13 cellular contexts compared by ENCODE assay signal in the genomic region with DNA sequence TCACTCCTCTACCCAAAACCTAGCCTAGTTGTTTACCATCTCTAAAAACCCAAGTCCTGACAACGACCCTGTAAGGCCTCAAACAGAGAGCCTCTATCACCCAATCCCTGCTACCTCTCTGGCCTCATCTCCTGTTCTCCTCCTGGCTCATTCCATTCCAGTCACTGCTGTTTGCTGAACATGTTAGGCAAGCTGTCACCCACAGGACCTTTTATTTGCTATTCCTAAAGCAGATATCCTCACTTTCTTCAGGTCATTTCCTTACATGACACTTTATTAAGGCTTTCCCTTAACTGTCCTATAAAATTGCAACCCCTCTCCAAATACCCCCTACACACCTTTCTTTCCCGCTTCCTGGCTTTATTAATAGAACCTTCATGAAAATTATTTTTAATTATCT.
DNase-seq lines count a peak whose midpoint lies in the region; ATAC-seq, FAIRE-seq and TF ChIP-seq lines count a peak whose summit lies in the region.
"Had no signal": no experiment of that assay in that cellular context is flagged by ENCODE, and none has a peak within 500 bp of the region (broad histone marks: within the 10 kb centered on the region; RNA-seq: fewer than 3 reads in every experiment).

No MANE protein-coding gene starts in this region.

- no peak overlapping the region for H3K9ac ChIP-seq in HCT116 (ENCODE audit: low read length)
- no peak overlapping the region for H3K9ac ChIP-seq in liver (ENCODE audit: low read depth in 1 of 2, low read length in 2 of 2)

- peaks cover 44% of the 10 kb centered on the region; the same call in 1 of the 2 replicates for H4K20me1 ChIP-seq in HCT116 (ENCODE audit: insufficient read depth)

- H3K4me3 ChIP-seq in A549 (no peak overlapping the region), HCT116 (replicated peaks in 1 of 2; ENCODE audit: low read depth in 1 of 2, low read length in 2 of 2) (no peak overlapping the region), liver (ENCODE audit: low read depth in 1 of 3, low read length in 3 of 3) (no peak overlapping the region)
- H3K4me3 ChIP-seq: body of pancreas had no signal

- TF ChIP-seq EP300 in A549 (IDR thresholded peaks at IDR 0.05): no peak

- H3K79me2 ChIP-seq in HCT116 (ENCODE audit: insufficient read depth, low read length): peaks cover 100% of the 10 kb centered on the region

- H3K4me1 ChIP-seq in A549 (peaks cover 49% of the 10 kb centered on the region), HCT116 (ENCODE audit: control insufficient read depth in 1 of 2, insufficient read depth in 2 of 2, low read length in 2 of 2) (no peaks in the 10 kb centered on the region), liver (ENCODE audit: control insufficient read depth in 4 of 4, insufficient read depth in 4 of 4, low read length in 3 of 4) (peaks cover 5 to 28% (median 20%) of the 10 kb centered on the region in 4 donors)

- H3K9me3 ChIP-seq in A549 (no peaks in the 10 kb centered on the region), HCT116 (ENCODE audit: control insufficient read depth in 1 of 2, insufficient read depth in 1 of 2, low read depth in 1 of 2, low read length in 2 of 2) (no peaks in the 10 kb centered on the region), liver (ENCODE audit: control insufficient read depth in 4 of 4, low read length in 3 of 4) (no peaks in the 10 kb centered on the region)
- H3K9me3 ChIP-seq: body of pancreas had no signal

- TF ChIP-seq CTCF in A549 (IDR thresholded peaks at IDR 0.05): no peak
- TF ChIP-seq CTCF in HCT116 (IDR thresholded peaks at IDR 0.05 in 2 of 3, conservative IDR thresholded peaks at IDR 0.05 in 1 of 3; ENCODE audit: borderline replicate concordance in 1 of 3, insufficient read depth in 1 of 3, low read depth in 2 of 3, low read length in 2 of 3): no peak
- TF ChIP-seq CTCF in liver (IDR thresholded peaks at IDR 0.05; ENCODE audit: low read depth, low read length, missing input control): no peak
- TF ChIP-seq CTCF in GM13976 (IDR thresholded peaks at IDR 0.05; ENCODE audit: borderline replicate concordance, control extremely low read depth, extremely low read depth, insufficient read depth, missing control alignments): no peak

- H3K9me2 ChIP-seq in HCT116 (ENCODE audit: insufficient read depth): no peaks in the 10 kb centered on the region

- WGBS in A549 (ENCODE audit: missing lambda C conversion rate): 69% methylated on average over 2 of the region's 2 CpGs
- 52% methylated on average over 2 of the region's 2 CpGs for WGBS in liver

- H3K27ac ChIP-seq in A549 (peak overlapping the region; percentile 5 to 14; a peak in 3 of 6 replicates), HCT116 (ENCODE audit: low read depth, low read length) (no peak overlapping the region), liver (ENCODE audit: low read depth in 1 of 2, low read length in 2 of 2) (no peak overlapping the region)
- H3K27ac ChIP-seq: WERI-Rb-1 had no signal

- TSS peak; percentile 14 for BruUV-seq in HCT116 (replicated peaks; lab: Mats Ljungman, UMichigan)

- DNase-seq in A549 (ENCODE audit: low read depth in 1 of 2, low spot score in 1 of 2): no peak
- no peak for DNase-seq in HCT116 (ENCODE audit: low read depth, low spot score)
- DNase-seq in dermis microvascular lymphatic vessel endothelial cell (ENCODE audit: low read depth in 2 of 2): peak; percentile 36 to 59
- no peak for DNase-seq in NCI-H2171 treated with DMSO at 0.1 percent for 48 hours (lab: John Stamatoyannopoulos, UW)
- DNase-seq in RCC 7860 (ENCODE audit: low spot score): no peak
- no peak for DNase-seq in GM13976 (ENCODE audit: low spot score)
- DNase-seq: body of pancreas; NCI-H1436 treated with DMSO at 0.1 percent for 48 hours; SHP77 treated with DMSO at 0.1 percent for 48 hours; stimulated activated naive CD8-positive, alpha-beta T cell treated with anti-CD3 and anti-CD28 coated beads, Interleukin-15, amount 100 ng/mL, for 72 hours; WERI-Rb-1 had no signal

- in situ Hi-C loops in GM13976 (cut with MboI; ENCODE audit: low sequenced_read_pairs, unreplicated experiment): no loop called here

- TF ChIP-seq RAD21 in A549 (conservative IDR thresholded peaks at IDR 0.05 in 1 of 2, IDR thresholded peaks at IDR 0.05 in 1 of 2) (no peak), HCT116 (IDR thresholded peaks at IDR 0.05; ENCODE audit: low read depth) (no peak), liver (IDR thresholded peaks at IDR 0.05) (no peak)

- H3K27me3 ChIP-seq in HCT116 (ENCODE audit: insufficient read depth, low read length) (no peaks in the 10 kb centered on the region), liver (ENCODE audit: control insufficient read depth in 4 of 4, insufficient read depth in 4 of 4, low read length in 3 of 4) (no peaks in the 10 kb centered on the region)
- H3K27me3 ChIP-seq: body of pancreas had no signal

- ATAC-seq in A549 (peak; percentile 40 to 41; a peak in 3 of 6 replicates), HCT116 (no peak), GM18505 (IDR thresholded peaks at IDR 0.05; ENCODE audit: unreplicated experiment) (no peak)

- intact Hi-C loops in HCT116 (cut with micrococcal nuclease): no loop called here

- H3K36me3 ChIP-seq in HCT116 (ENCODE audit: control insufficient read depth in 1 of 2, insufficient read depth in 2 of 2, low read length in 2 of 2): no peaks in the 10 kb centered on the region
- no peaks in the 10 kb centered on the region for H3K36me3 ChIP-seq in liver (ENCODE audit: control insufficient read depth in 4 of 4, insufficient read depth in 3 of 4, low read depth in 1 of 4, low read length in 3 of 4)

- CTCF ChIA-PET in A549 (lab: Yijun Ruan, JAX): interaction anchor here (1.1 to 4.2 kb wide), 5 partner anchors 10 to 85 kb away, joined by 3 to 22 read pairs (median 5); a partner anchor contains a TSS
- CTCF ChIA-PET in HCT116 (lab: Charles Lee): no interaction called here

- no peak for TF ChIP-seq POLR2A in A549 (IDR thresholded peaks at IDR 0.05; ENCODE audit: low read length)
- TF ChIP-seq POLR2A in HCT116 (IDR thresholded peaks at IDR 0.05; ENCODE audit: borderline replicate concordance, extremely low read depth, insufficient read depth, insufficient read length): no peak
- TF ChIP-seq POLR2A in GM18505 (IDR thresholded peaks at IDR 0.05; ENCODE audit: borderline replicate concordance, extremely low read depth, insufficient read depth, insufficient read length): no peak

- H2AFZ ChIP-seq in HCT116 (ENCODE audit: low read depth, low read length, poor library complexity, severe bottlenecking): no peak overlapping the region

- RAD21 ChIA-PET in HCT116 (lab: Charles Lee; ENCODE audit: low non-redundant PET in 1 of 2, low total read pairs in 2 of 2, uncharacterized antibody in 2 of 2, unreplicated experiment in 2 of 2): no interaction called here

- no peak for FAIRE-seq in A549 (lab: Jason Lieb, UNC)
- no peak for FAIRE-seq in RCC 7860 (lab: Jason Lieb, UNC)

- POLR2A ChIA-PET in A549 (lab: Yijun Ruan, JAX): interaction anchor here (1.2 kb wide), 2 partner anchors 12 to 85 kb away, joined by 3 read pairs; a partner anchor contains a TSS
- POLR2A ChIA-PET in HCT116 (lab: Charles Lee): no interaction called here

- peak overlapping the region; percentile 45 for H3K4me2 ChIP-seq in A549
- H3K4me2 ChIP-seq in HCT116 (ENCODE audit: low read length): no peak overlapping the region

TF ChIP-seq in A549, 52 proteins besides CTCF, POLR2A, EP300 and RAD21 (continues in another document):
- no peak for TF ChIP-seq HEYL (CRISPR knock-in tag; IDR thresholded peaks at IDR 0.05)
- no peak for TF ChIP-seq MAFK (IDR thresholded peaks at IDR 0.05; ENCODE audit: partially characterized antibody)
- TF ChIP-seq FOSL2 (IDR thresholded peaks at IDR 0.05): no peak
- TF ChIP-seq FOSL2 (CRISPR knock-in tag; IDR thresholded peaks at IDR 0.05): no peak
- TF ChIP-seq RFX5 (IDR thresholded peaks at IDR 0.05): no peak
- no peak for TF ChIP-seq RCOR1 (IDR thresholded peaks at IDR 0.05; ENCODE audit: low read depth, low read length)
- no peak for TF ChIP-seq EHMT2 (IDR thresholded peaks at IDR 0.05; ENCODE audit: low read depth)

TF ChIP-seq in HCT116, 20 proteins besides CTCF, POLR2A, EP300 and RAD21:
- no peak for TF ChIP-seq TCF7L2 (IDR thresholded peaks at IDR 0.05; ENCODE audit: borderline replicate concordance, extremely low read depth, insufficient read depth, insufficient read length)
- TF ChIP-seq YY1 (IDR thresholded peaks at IDR 0.05; ENCODE audit: extremely low read depth, insufficient replicate concordance, low read depth, low read length): no peak
- no peak for TF ChIP-seq JUND (IDR thresholded peaks at IDR 0.05)

TF ChIP-seq in liver, 16 proteins besides CTCF, POLR2A, EP300 and RAD21:
- TF ChIP-seq, protein P1, sequence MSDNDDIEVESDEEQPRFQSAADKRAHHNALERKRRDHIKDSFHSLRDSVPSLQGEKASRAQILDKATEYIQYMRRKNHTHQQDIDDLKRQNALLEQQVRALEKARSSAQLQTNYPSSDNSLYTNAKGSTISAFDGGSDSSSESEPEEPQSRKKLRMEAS (IDR thresholded peaks at IDR 0.05): peak; percentile 24
- TF ChIP-seq, protein P2, sequence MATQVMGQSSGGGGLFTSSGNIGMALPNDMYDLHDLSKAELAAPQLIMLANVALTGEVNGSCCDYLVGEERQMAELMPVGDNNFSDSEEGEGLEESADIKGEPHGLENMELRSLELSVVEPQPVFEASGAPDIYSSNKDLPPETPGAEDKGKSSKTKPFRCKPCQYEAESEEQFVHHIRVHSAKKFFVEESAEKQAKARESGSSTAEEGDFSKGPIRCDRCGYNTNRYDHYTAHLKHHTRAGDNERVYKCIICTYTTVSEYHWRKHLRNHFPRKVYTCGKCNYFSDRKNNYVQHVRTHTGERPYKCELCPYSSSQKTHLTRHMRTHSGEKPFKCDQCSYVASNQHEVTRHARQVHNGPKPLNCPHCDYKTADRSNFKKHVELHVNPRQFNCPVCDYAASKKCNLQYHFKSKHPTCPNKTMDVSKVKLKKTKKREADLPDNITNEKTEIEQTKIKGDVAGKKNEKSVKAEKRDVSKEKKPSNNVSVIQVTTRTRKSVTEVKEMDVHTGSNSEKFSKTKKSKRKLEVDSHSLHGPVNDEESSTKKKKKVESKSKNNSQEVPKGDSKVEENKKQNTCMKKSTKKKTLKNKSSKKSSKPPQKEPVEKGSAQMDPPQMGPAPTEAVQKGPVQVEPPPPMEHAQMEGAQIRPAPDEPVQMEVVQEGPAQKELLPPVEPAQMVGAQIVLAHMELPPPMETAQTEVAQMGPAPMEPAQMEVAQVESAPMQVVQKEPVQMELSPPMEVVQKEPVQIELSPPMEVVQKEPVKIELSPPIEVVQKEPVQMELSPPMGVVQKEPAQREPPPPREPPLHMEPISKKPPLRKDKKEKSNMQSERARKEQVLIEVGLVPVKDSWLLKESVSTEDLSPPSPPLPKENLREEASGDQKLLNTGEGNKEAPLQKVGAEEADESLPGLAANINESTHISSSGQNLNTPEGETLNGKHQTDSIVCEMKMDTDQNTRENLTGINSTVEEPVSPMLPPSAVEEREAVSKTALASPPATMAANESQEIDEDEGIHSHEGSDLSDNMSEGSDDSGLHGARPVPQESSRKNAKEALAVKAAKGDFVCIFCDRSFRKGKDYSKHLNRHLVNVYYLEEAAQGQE (IDR thresholded peaks at IDR 0.05): no peak

Comparison
In these comparisons a context has a peak if more than half of its experiments do, and no peak if none do; other contexts are left out.
1. ATAC-seq: peak in A549 (2 of 2); none in HCT116 (single experiment) and GM18505 (single experiment).
2. DNase-seq: peak in dermis microvascular lymphatic vessel endothelial cell (2 of 2); none in A549 (0 of 2), HCT116 (single experiment), NCI-H2171 treated with DMSO at 0.1 percent for 48 hours (single experiment), RCC 7860 (single experiment) and GM13976 (single experiment).
3. H3K27ac ChIP-seq: peak in A549 (2 of 2); none in HCT116 (single experiment) and liver (0 of 2).